ENCODE assay signal across 1 cellular context in genomic region chr11:581342-581741, GRCh38.
A peak's percentile ranks its signal among the peaks of the same experiment; 100 is the strongest.
TF ChIP-seq lines count a peak whose summit lies in the region.

No MANE protein-coding gene starts in this region.

TF ChIP-seq in K562, 482 proteins besides CTCF, POLR2A, EP300 and RAD21:
- peak; percentile 16; the same call in 1 of the 2 replicates for TF ChIP-seq RBFOX2 (IDR thresholded peaks at IDR 0.05; ENCODE audit: low read depth, low read length)
- no peak for TF ChIP-seq FUS (optimal IDR thresholded peaks at IDR 0.05; ENCODE audit: low read depth, low read length)
- TF ChIP-seq CUX1 (CRISPR knock-in tag; IDR thresholded peaks at IDR 0.05) = no peak
- TF ChIP-seq KHSRP (IDR thresholded peaks at IDR 0.05) = no peak
- TF ChIP-seq SREBF1 (IDR thresholded peaks at IDR 0.05; ENCODE audit: borderline replicate concordance, low read depth, low read length) = no peak
- no peak for TF ChIP-seq RBM22 (IDR thresholded peaks at IDR 0.05; ENCODE audit: low read depth, low read length, poor library complexity, severe bottlenecking)
